8 cellular contexts compared by ENCODE assay signal in genomic region chr1:202143011-202143767, GRCh38. TPM values are rescaled to one million over a fixed set of nuclear protein-coding genes. Genes with fewer than 3 reads are reported as not detected.
DNase-seq lines count a peak whose midpoint lies in the region; ATAC-seq, FAIRE-seq and TF ChIP-seq lines count a peak whose summit lies in the region.

No MANE protein-coding gene starts in this region.

- H3K27me3 ChIP-seq in SU-DHL-6 (ENCODE audit: low read length), result no peaks in the 10 kb centered on the region
- H3K27me3 ChIP-seq in naive thymus-derived CD4-positive, alpha-beta T cell (ENCODE audit: control insufficient read depth in 2 of 2, insufficient read depth in 2 of 2, low read length in 2 of 2), result no peaks in the 10 kb centered on the region

- peak overlapping the region; percentile 93 for H3K4me3 Mint-ChIP-seq in activated CD4-positive, alpha-beta T cell treated with anti-CD3 and anti-CD28 coated beads, Interleukin-2, amount 10 ng/mL, durations not matched to agents 7 days and 5 days
- peak overlapping the region; percentile 89 to 98 (median 92) for H3K4me3 Mint-ChIP-seq in naive thymus-derived CD4-positive, alpha-beta T cell

- peak overlapping the region; percentile 68 for H3K4me2 ChIP-seq in SU-DHL-6 (ENCODE audit: low read depth, low read length, poor library complexity, severe bottlenecking)

- no peaks in the 10 kb centered on the region for H3K9me3 Mint-ChIP-seq in activated CD4-positive, alpha-beta T cell treated with anti-CD3 and anti-CD28 coated beads, Interleukin-2, amount 10 ng/mL, durations not matched to agents 7 days and 5 days
- H3K9me3 Mint-ChIP-seq in naive thymus-derived CD4-positive, alpha-beta T cell, result no peaks in the 10 kb centered on the region

- H3K27ac Mint-ChIP-seq in activated CD4-positive, alpha-beta T cell treated with anti-CD3 and anti-CD28 coated beads, Interleukin-2, amount 10 ng/mL, durations not matched to agents 7 days and 5 days, result peak overlapping the region; percentile 83
- peak overlapping the region; percentile 85 to 93 (median 91) for H3K27ac Mint-ChIP-seq in naive thymus-derived CD4-positive, alpha-beta T cell

- H2AFZ ChIP-seq in SU-DHL-6 (ENCODE audit: low read depth, low read length, severe bottlenecking), result peak overlapping the region; percentile 11

- intact Hi-C loops in naive thymus-derived CD4-positive, alpha-beta T cell (cut with micrococcal nuclease), result loop anchor here (1.0 to 10.0 kb wide), 4 partner anchors 8 to 658 kb away; partner anchors contain the start of gene IPO9 (in 1 of the 2)

- no peaks in the 10 kb centered on the region for H3K27me3 Mint-ChIP-seq in activated CD4-positive, alpha-beta T cell treated with anti-CD3 and anti-CD28 coated beads, Interleukin-2, amount 10 ng/mL, durations not matched to agents 7 days and 5 days
- no peaks in the 10 kb centered on the region for H3K27me3 Mint-ChIP-seq in naive thymus-derived CD4-positive, alpha-beta T cell

- peak overlapping the region; percentile 81 for H3K27ac ChIP-seq in SU-DHL-6 (ENCODE audit: low read depth, low read length)
- H3K27ac ChIP-seq in naive thymus-derived CD4-positive, alpha-beta T cell (ENCODE audit: low read depth, low read length), result peak overlapping the region; percentile 83

- no peaks in the 10 kb centered on the region for H3K36me3 ChIP-seq in SU-DHL-6 (ENCODE audit: low read length)
- H3K36me3 ChIP-seq in naive thymus-derived CD4-positive, alpha-beta T cell (ENCODE audit: control insufficient read depth in 2 of 3, insufficient read depth in 3 of 3, low read length in 3 of 3), result peaks cover 0 to 26% (median 0%) of the 10 kb centered on the region in 3 experiments

- 0 out of 2 replicates have a peak, but pooled peaks cover 3% of the 10 kb centered on the region for H4K20me1 ChIP-seq in SU-DHL-6 (ENCODE audit: low read depth, low read length)

- CTCF ChIA-PET in activated CD4-positive, alpha-beta T cell treated with anti-CD3 and anti-CD28 coated beads, Interleukin-2, amount 10 ng/mL, durations not matched to agents 7 days and 5 days (lab: Charles Lee), result interaction anchor here (1.2 to 6.5 kb wide), 3 partner anchors 17 to 143 kb away, joined by 3 to 35 read pairs (median 3); partner anchors contain the start of gene PTPN7
- CTCF ChIA-PET in naive thymus-derived CD4-positive, alpha-beta T cell (lab: Charles Lee), result interaction anchor here (0.7 to 2.4 kb wide), 3 partner anchors 8 to 23 kb away, joined by 3 to 7 read pairs (median 6); partner anchors contain the start of gene PTPN7

- TF ChIP-seq POLR2A in GM12892 (IDR thresholded peaks at IDR 0.05; ENCODE audit: low read depth, low read length), result no peak

- H3F3A ChIP-seq in SU-DHL-6 (ENCODE audit: insufficient read depth), result peaks cover 12% of the 10 kb centered on the region

- peaks cover 48% of the 10 kb centered on the region for H3K79me2 ChIP-seq in SU-DHL-6 (ENCODE audit: insufficient read depth, low read length)

- POLR2A ChIA-PET in activated CD4-positive, alpha-beta T cell treated with anti-CD3 and anti-CD28 coated beads, Interleukin-2, amount 10 ng/mL, durations not matched to agents 7 days and 5 days (lab: Charles Lee), result interaction anchor here (1.1 kb wide), 1 partner anchor 17 kb away, joined by 3 read pairs; the partner anchor contains the start of gene PTPN7
- POLR2A ChIA-PET in naive thymus-derived CD4-positive, alpha-beta T cell (lab: Charles Lee), result interaction anchor here (0.6 to 6.6 kb wide), 4 partner anchors 9 to 29 kb away, joined by 3 to 54 read pairs (median 4); partner anchors contain the start of gene PTPN7

- no peak for DNase-seq in activated CD4-positive, alpha-beta T cell treated with anti-CD3 and anti-CD28 coated beads, Interleukin-2, amount 10 ng/mL, durations not matched to agents 7 days and 5 days
- no peak for DNase-seq in activated CD4-positive, alpha-beta T cell treated with anti-CD3 and anti-CD28 coated beads for 4 hours
- DNase-seq in epithelial cell of proximal tubule (ENCODE audit: low read depth), result no peak
- DNase-seq in naive thymus-derived CD4-positive, alpha-beta T cell, result peak in 4 of 9 donors; percentile 25 to 27 (median 26)
- DNase-seq in GM12892 (ENCODE audit: insufficient read length), result no peak
- no peak for DNase-seq in NK-92 (lab: John Stamatoyannopoulos, UW; ENCODE audit: unreplicated experiment)

- H3K9ac ChIP-seq in SU-DHL-6 (ENCODE audit: low read length), result peak overlapping the region; percentile 86

- peaks cover 14 to 21% of the 10 kb centered on the region in 2 donors for H3K4me1 ChIP-seq in naive thymus-derived CD4-positive, alpha-beta T cell (ENCODE audit: control insufficient read depth in 2 of 2, insufficient read depth in 2 of 2, low read length in 2 of 2)

- H3K4me3 ChIP-seq in SU-DHL-6 (ENCODE audit: insufficient read depth, low read length, poor library complexity, severe bottlenecking) (peak overlapping the region; percentile 66), epithelial cell of proximal tubule (ENCODE audit: low read depth, low read length) (peak overlapping the region; percentile 96)
- H3K4me3 ChIP-seq in naive thymus-derived CD4-positive, alpha-beta T cell (ENCODE audit: low read length), result peak overlapping the region; percentile 83

- peaks cover 38% of the 10 kb centered on the region for H3K4me1 Mint-ChIP-seq in activated CD4-positive, alpha-beta T cell treated with anti-CD3 and anti-CD28 coated beads, Interleukin-2, amount 10 ng/mL, durations not matched to agents 7 days and 5 days
- H3K4me1 Mint-ChIP-seq in naive thymus-derived CD4-positive, alpha-beta T cell, result peaks cover 20 to 49% (median 38%) of the 10 kb centered on the region in 7 donors

- no peaks in the 10 kb centered on the region for H3K9me3 ChIP-seq in SU-DHL-6 (ENCODE audit: insufficient read depth, low read length)
- H3K9me3 ChIP-seq in naive thymus-derived CD4-positive, alpha-beta T cell (ENCODE audit: control insufficient read depth in 2 of 3, low read length in 3 of 3), result no peaks in the 10 kb centered on the region

- TF ChIP-seq CTCF in SU-DHL-6 (IDR thresholded peaks at IDR 0.05; ENCODE audit: insufficient read depth, low read length, poor library complexity, severe bottlenecking), result no peak
- TF ChIP-seq CTCF in epithelial cell of proximal tubule (conservative IDR thresholded peaks at IDR 0.05; ENCODE audit: low read depth, low read length), result no peak

- ATAC-seq in HG03066 (IDR thresholded peaks at IDR 0.05; ENCODE audit: low read depth, unreplicated experiment), result peak; percentile 30
- ATAC-seq in naive thymus-derived CD4-positive, alpha-beta T cell, result peak; percentile 63

- no peaks in the 10 kb centered on the region for H3K9me2 ChIP-seq in SU-DHL-6 (replicated peaks; ENCODE audit: insufficient read depth, low read length)

- no peak for FAIRE-seq in GM12892 (lab: Jason Lieb, UNC)

- H3K36me3 Mint-ChIP-seq in activated CD4-positive, alpha-beta T cell treated with anti-CD3 and anti-CD28 coated beads, Interleukin-2, amount 10 ng/mL, durations not matched to agents 7 days and 5 days (ENCODE audit: low read depth), result peaks cover 21% of the 10 kb centered on the region
- H3K36me3 Mint-ChIP-seq in naive thymus-derived CD4-positive, alpha-beta T cell, result peaks cover 0 to 12% (median 4%) of the 10 kb centered on the region in 5 donors

RNA-seq across cellular contexts. Expression of gene ARL8A, which starts 1.3 kb away (rescaled TPM):
- 10 to 100 TPM; 51.6 to 53.8 TPM for total RNA-seq in activated CD4-positive, alpha-beta T cell treated with anti-CD3 and anti-CD28 coated beads, Interleukin-2, amount 10 ng/mL, durations not matched to agents 7 days and 5 days
- total RNA-seq in epithelial cell of proximal tubule, result 33.8 and 47.0 TPM in 2 replicates
- 10 to 100 TPM; 38.2 to 99.4 (median 54.3) TPM for total RNA-seq in naive thymus-derived CD4-positive, alpha-beta T cell
- polyA plus RNA-seq in naive thymus-derived CD4-positive, alpha-beta T cell, result 1 to 10 TPM; 5.5 to 6.3 TPM
- polyA plus RNA-seq in GM12892 (2012; ENCODE audit: missing spikeins), result 12.4 TPM

RNA-seq across cellular contexts. Expression of gene PTPN7, which starts 17.2 kb away (rescaled TPM):
- total RNA-seq in activated CD4-positive, alpha-beta T cell treated with anti-CD3 and anti-CD28 coated beads, Interleukin-2, amount 10 ng/mL, durations not matched to agents 7 days and 5 days, result 100 to 1,000 TPM; 183 to 188 TPM
- 0.06 TPM in 1 of 2 replicates, not detected in the other for total RNA-seq in epithelial cell of proximal tubule
- 100 to 1,000 TPM in 2 of 5 experiments, 10 to 100 TPM in 3; 43.2 to 258 (median 97.0) TPM for total RNA-seq in naive thymus-derived CD4-positive, alpha-beta T cell
- polyA plus RNA-seq in naive thymus-derived CD4-positive, alpha-beta T cell, result 10 to 100 TPM; 40.4 to 78.6 TPM
- 36.3 TPM for polyA plus RNA-seq in GM12892 (2012; ENCODE audit: missing spikeins)

RNA-seq across cellular contexts. Expression of gene GPR37L1, which starts 20.5 kb away (rescaled TPM):
- total RNA-seq in activated CD4-positive, alpha-beta T cell treated with anti-CD3 and anti-CD28 coated beads, Interleukin-2, amount 10 ng/mL, durations not matched to agents 7 days and 5 days, result not detected
- total RNA-seq in epithelial cell of proximal tubule, result 0.06 and 0.07 TPM in 2 replicates
- total RNA-seq in naive thymus-derived CD4-positive, alpha-beta T cell, result not detected
- polyA plus RNA-seq in naive thymus-derived CD4-positive, alpha-beta T cell, result under 1 TPM; 0.02 to 0.09 TPM
- 0.15 TPM for polyA plus RNA-seq in GM12892 (2012; ENCODE audit: missing spikeins)

RNA-seq across cellular contexts. Expression of gene LGR6, which starts 50.4 kb away (rescaled TPM):
- not detected for total RNA-seq in activated CD4-positive, alpha-beta T cell treated with anti-CD3 and anti-CD28 coated beads, Interleukin-2, amount 10 ng/mL, durations not matched to agents 7 days and 5 days
- under 0.01 TPM in 1 of 2 replicates, not detected in the other for total RNA-seq in epithelial cell of proximal tubule
- total RNA-seq in naive thymus-derived CD4-positive, alpha-beta T cell, result 1 to 10 TPM in 1 of 5 experiments, under 1 TPM in 3, not detected in 1; 0.16 to 5.8 (median 0.67) TPM
- polyA plus RNA-seq in naive thymus-derived CD4-positive, alpha-beta T cell, result under 1 TPM; 0.22 to 0.29 TPM
- polyA plus RNA-seq in GM12892 (2012; ENCODE audit: missing spikeins), result not detected

Comparison
In these comparisons a context has a peak if more than half of its experiments do, and no peak if none do; other contexts are left out.
1. RNA of gene PTPN7, which starts 17.2 kb away (total RNA-seq): 183 to 188 TPM in activated CD4-positive, alpha-beta T cell treated with anti-CD3 and anti-CD28 coated beads, Interleukin-2, amount 10 ng/mL, durations not matched to agents 7 days and 5 days and 43.2 to 258 TPM in naive thymus-derived CD4-positive, alpha-beta T cell; 0.06 TPM in epithelial cell of proximal tubule; every median in the first group is over 10 times any median in the second.
2. Peak in every context shown above with its lines, with median percentiles within 50 percentile points of each other: H3K4me3 ChIP-seq.